15 cellular contexts compared by ENCODE assay signal in genomic region chr10:60453031-60453430, GRCh38.
A peak's percentile ranks its signal among the peaks of the same experiment; 100 is the strongest.
DNase-seq lines count a peak whose midpoint lies in the region; TF ChIP-seq lines count a peak whose summit lies in the region.
"Had no signal": no experiment of that assay in that cellular context is flagged by ENCODE, and none has a peak within 500 bp of the region (broad histone marks: within the 10 kb centered on the region; RNA-seq: fewer than 3 reads in every experiment).

No MANE protein-coding gene starts in this region.

- no peaks in the 10 kb centered on the region; the same call in 1 of the 2 replicates for H3K27me3 ChIP-seq in OCI-LY3 (ENCODE audit: low read depth, low read length)

- H3K4me2 ChIP-seq in OCI-LY3 (ENCODE audit: low read length), result peak overlapping the region; percentile 61

- DNase-seq in fibroblast of peridontal ligament (ENCODE audit: extremely low read depth) (peak; percentile 62), NCI-H2171 (lab: John Stamatoyannopoulos, UW) (no peak), NCI-H1105 treated with DMSO at 0.1 percent for 48 hours (lab: John Stamatoyannopoulos, UW) (no peak), GM19238 (ENCODE audit: insufficient read length, low spot score) (no peak)
- DNase-seq: ACHN; AML-193; CD4-positive, alpha-beta memory T cell; DND-41; EL; GM23248 had no signal

- H3K27ac ChIP-seq in OCI-LY3 (ENCODE audit: low read length) (no peak overlapping the region), angular gyrus (ENCODE audit: low read depth, low read length) (peak overlapping the region; percentile 6)
- H3K27ac ChIP-seq: C4-2B, GM23248 had no signal

- TF ChIP-seq CTCF in OCI-LY3 (IDR thresholded peaks at IDR 0.05; ENCODE audit: low read depth, low read length), result no peak

- no peaks in the 10 kb centered on the region for H3K79me2 ChIP-seq in OCI-LY3 (ENCODE audit: low read length)

- H3K36me3 ChIP-seq in OCI-LY3 (replicated peaks; ENCODE audit: low read depth, low read length), result no peaks in the 10 kb centered on the region
- H3K36me3 ChIP-seq: HAP-1 had no signal

- H3K4me3 ChIP-seq in OCI-LY3 (ENCODE audit: low read length), result no peak overlapping the region
- H3K4me3 ChIP-seq: GM12878, GM23248, HAP-1 had no signal

- no peak overlapping the region for H2AFZ ChIP-seq in OCI-LY3 (ENCODE audit: low read depth, low read length)
- H2AFZ ChIP-seq: GM23248 had no signal

- no peak overlapping the region for H3K9ac ChIP-seq in OCI-LY3 (ENCODE audit: low read length)
- H3K9ac ChIP-seq: GM23248 had no signal

- no peaks in the 10 kb centered on the region for H3K9me3 ChIP-seq in OCI-LY3 (ENCODE audit: insufficient read depth, low read length)
- H3K9me3 ChIP-seq: HAP-1 had no signal

- peaks cover 16% of the 10 kb centered on the region for H3K4me1 ChIP-seq in OCI-LY3 (ENCODE audit: low read length)
- H3K4me1 ChIP-seq: HAP-1 had no signal

- no peaks in the 10 kb centered on the region for H4K20me1 ChIP-seq in OCI-LY3 (ENCODE audit: insufficient read depth, low read length)
